In the genomic region with DNA sequence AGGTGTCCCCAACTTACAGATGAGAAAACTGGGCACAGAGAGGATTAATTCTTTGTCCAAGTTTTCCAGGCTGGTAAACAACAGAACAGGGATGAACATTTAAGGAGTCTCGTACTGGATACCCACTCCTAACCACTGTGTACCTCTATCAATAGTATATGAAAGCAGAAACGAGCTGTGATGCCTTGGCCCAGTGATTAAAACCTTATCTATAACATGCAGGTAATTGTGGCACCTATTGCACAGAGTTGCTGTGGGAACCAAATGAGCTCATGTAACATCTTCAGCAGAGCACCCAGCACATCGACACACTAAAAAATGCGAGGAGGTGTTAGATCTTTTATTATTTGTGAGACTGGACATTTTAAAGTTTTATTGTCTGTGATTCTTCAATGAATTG, we compare ENCODE assay signal across 1 cellular context.
TF ChIP-seq lines count a peak whose summit lies in the region.

No MANE protein-coding gene starts in this region.

TF ChIP-seq in GM23338, 12 proteins besides CTCF, POLR2A, EP300 and RAD21 (continued from another document):
- TF ChIP-seq, protein P1, sequence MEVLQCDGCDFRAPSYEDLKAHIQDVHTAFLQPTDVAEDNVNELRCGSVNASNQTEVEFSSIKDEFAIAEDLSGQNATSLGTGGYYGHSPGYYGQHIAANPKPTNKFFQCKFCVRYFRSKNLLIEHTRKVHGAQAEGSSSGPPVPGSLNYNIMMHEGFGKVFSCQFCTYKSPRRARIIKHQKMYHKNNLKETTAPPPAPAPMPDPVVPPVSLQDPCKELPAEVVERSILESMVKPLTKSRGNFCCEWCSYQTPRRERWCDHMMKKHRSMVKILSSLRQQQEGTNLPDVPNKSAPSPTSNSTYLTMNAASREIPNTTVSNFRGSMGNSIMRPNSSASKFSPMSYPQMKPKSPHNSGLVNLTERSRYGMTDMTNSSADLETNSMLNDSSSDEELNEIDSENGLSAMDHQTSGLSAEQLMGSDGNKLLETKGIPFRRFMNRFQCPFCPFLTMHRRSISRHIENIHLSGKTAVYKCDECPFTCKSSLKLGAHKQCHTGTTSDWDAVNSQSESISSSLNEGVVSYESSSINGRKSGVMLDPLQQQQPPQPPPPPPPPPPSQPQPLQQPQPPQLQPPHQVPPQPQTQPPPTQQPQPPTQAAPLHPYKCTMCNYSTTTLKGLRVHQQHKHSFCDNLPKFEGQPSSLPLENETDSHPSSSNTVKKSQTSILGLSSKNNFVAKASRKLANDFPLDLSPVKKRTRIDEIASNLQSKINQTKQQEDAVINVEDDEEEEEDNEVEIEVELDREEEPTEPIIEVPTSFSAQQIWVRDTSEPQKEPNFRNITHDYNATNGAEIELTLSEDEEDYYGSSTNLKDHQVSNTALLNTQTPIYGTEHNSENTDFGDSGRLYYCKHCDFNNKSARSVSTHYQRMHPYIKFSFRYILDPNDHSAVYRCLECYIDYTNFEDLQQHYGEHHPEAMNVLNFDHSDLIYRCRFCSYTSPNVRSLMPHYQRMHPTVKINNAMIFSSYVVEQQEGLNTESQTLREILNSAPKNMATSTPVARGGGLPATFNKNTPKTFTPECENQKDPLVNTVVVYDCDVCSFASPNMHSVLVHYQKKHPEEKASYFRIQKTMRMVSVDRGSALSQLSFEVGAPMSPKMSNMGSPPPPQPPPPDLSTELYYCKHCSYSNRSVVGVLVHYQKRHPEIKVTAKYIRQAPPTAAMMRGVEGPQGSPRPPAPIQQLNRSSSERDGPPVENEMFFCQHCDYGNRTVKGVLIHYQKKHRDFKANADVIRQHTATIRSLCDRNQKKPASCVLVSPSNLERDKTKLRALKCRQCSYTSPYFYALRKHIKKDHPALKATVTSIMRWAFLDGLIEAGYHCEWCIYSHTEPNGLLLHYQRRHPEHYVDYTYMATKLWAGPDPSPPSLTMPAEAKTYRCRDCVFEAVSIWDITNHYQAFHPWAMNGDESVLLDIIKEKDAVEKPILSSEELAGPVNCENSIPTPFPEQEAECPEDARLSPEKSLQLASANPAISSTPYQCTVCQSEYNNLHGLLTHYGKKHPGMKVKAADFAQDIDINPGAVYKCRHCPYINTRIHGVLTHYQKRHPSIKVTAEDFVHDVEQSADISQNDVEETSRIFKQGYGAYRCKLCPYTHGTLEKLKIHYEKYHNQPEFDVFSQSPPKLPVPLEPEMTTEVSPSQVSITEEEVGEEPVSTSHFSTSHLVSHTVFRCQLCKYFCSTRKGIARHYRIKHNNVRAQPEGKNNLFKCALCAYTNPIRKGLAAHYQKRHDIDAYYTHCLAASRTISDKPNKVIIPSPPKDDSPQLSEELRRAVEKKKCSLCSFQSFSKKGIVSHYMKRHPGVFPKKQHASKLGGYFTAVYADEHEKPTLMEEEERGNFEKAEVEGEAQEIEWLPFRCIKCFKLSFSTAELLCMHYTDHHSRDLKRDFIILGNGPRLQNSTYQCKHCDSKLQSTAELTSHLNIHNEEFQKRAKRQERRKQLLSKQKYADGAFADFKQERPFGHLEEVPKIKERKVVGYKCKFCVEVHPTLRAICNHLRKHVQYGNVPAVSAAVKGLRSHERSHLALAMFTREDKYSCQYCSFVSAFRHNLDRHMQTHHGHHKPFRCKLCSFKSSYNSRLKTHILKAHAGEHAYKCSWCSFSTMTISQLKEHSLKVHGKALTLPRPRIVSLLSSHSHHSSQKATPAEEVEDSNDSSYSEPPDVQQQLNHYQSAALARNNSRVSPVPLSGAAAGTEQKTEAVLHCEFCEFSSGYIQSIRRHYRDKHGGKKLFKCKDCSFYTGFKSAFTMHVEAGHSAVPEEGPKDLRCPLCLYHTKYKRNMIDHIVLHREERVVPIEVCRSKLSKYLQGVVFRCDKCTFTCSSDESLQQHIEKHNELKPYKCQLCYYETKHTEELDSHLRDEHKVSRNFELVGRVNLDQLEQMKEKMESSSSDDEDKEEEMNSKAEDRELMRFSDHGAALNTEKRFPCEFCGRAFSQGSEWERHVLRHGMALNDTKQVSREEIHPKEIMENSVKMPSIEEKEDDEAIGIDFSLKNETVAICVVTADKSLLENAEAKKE (CRISPR knock-in tag; IDR thresholded peaks at IDR 0.05), result no peak
- TF ChIP-seq NANOG (IDR thresholded peaks at IDR 0.05; ENCODE audit: borderline replicate concordance), result no peak
- TF ChIP-seq ZNF331 (CRISPR knock-in tag; IDR thresholded peaks at IDR 0.05; ENCODE audit: low read depth), result no peak
- TF ChIP-seq, protein P2, sequence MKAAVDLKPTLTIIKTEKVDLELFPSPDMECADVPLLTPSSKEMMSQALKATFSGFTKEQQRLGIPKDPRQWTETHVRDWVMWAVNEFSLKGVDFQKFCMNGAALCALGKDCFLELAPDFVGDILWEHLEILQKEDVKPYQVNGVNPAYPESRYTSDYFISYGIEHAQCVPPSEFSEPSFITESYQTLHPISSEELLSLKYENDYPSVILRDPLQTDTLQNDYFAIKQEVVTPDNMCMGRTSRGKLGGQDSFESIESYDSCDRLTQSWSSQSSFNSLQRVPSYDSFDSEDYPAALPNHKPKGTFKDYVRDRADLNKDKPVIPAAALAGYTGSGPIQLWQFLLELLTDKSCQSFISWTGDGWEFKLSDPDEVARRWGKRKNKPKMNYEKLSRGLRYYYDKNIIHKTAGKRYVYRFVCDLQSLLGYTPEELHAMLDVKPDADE (IDR thresholded peaks at IDR 0.05), result no peak
- TF ChIP-seq POLR2AphosphoS5 (IDR thresholded peaks at IDR 0.05; ENCODE audit: low read depth), result no peak
- TF ChIP-seq, protein P3, sequence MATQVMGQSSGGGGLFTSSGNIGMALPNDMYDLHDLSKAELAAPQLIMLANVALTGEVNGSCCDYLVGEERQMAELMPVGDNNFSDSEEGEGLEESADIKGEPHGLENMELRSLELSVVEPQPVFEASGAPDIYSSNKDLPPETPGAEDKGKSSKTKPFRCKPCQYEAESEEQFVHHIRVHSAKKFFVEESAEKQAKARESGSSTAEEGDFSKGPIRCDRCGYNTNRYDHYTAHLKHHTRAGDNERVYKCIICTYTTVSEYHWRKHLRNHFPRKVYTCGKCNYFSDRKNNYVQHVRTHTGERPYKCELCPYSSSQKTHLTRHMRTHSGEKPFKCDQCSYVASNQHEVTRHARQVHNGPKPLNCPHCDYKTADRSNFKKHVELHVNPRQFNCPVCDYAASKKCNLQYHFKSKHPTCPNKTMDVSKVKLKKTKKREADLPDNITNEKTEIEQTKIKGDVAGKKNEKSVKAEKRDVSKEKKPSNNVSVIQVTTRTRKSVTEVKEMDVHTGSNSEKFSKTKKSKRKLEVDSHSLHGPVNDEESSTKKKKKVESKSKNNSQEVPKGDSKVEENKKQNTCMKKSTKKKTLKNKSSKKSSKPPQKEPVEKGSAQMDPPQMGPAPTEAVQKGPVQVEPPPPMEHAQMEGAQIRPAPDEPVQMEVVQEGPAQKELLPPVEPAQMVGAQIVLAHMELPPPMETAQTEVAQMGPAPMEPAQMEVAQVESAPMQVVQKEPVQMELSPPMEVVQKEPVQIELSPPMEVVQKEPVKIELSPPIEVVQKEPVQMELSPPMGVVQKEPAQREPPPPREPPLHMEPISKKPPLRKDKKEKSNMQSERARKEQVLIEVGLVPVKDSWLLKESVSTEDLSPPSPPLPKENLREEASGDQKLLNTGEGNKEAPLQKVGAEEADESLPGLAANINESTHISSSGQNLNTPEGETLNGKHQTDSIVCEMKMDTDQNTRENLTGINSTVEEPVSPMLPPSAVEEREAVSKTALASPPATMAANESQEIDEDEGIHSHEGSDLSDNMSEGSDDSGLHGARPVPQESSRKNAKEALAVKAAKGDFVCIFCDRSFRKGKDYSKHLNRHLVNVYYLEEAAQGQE (IDR thresholded peaks at IDR 0.05; ENCODE audit: unreplicated experiment), result no peak
